8 cellular contexts compared by ENCODE assay signal in the genomic region with DNA sequence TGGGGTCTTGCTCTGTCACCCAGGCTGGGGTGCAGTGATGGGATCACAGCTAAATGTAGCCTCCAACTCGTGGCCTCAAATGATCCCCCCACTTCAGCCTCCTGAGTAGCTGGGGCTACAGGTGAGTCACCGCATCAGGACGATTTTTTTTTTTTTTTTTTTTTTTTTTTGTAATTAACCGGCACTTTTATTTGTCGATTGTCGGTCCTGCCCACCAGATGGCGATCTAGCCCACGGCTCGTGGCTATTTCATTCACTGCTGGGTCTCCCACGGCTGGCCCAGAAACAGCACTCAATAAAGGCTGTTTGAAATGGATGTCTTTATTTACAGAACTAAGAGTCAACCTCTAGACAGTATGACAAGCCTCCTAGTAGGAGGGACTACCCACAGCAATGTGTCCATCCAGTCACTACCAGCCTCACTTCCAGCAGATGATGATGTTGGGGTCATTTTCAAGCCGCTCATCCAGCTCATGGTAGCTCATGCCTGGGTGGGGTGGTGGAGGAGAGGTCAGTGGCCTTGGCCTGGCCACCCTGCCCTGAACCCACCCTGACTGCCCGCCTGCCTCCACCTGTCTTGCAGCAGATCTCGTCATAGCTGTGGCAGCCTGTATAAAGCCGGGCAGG. TPM values are rescaled to one million over a fixed set of nuclear protein-coding genes. Genes with fewer than 3 reads are reported as not detected.
DNase-seq lines count a peak whose midpoint lies in the region; ATAC-seq and TF ChIP-seq lines count a peak whose summit lies in the region.

No MANE protein-coding gene starts in this region.

- no peaks in the 10 kb centered on the region for H4K20me1 ChIP-seq in SU-DHL-6 (ENCODE audit: low read depth, low read length)
- H4K20me1 ChIP-seq in smooth muscle cell (ENCODE audit: low read depth): no peaks in the 10 kb centered on the region

- H3K27ac Mint-ChIP-seq in activated naive CD8-positive, alpha-beta T cell: peak overlapping the region; percentile 66

- H3K9me3 Mint-ChIP-seq in activated naive CD8-positive, alpha-beta T cell (ENCODE audit: low read depth): no peaks in the 10 kb centered on the region

- WGBS in smooth muscle cell (ENCODE audit: low lambda C conversion rate): 24% methylated on average over 13 of the region's 14 CpGs

- DNase-seq in DMS79 treated with DMSO at 0.1 percent for 48 hours (lab: John Stamatoyannopoulos, UW): peak; percentile 31
- peak; percentile 61 for DNase-seq in left ventricle myocardium inferior
- DNase-seq in smooth muscle cell (lab: John Stamatoyannopoulos, UW; ENCODE audit: unreplicated experiment): peak; percentile 20

- no peaks in the 10 kb centered on the region for H3K9me3 ChIP-seq in SU-DHL-6 (ENCODE audit: insufficient read depth, low read length)
- H3K9me3 ChIP-seq in left ventricle myocardium inferior (replicated peaks): no peaks in the 10 kb centered on the region
- H3K9me3 ChIP-seq in smooth muscle cell (replicated peaks; ENCODE audit: low read depth): no peaks in the 10 kb centered on the region

- no peaks in the 10 kb centered on the region for H3K9me2 ChIP-seq in SU-DHL-6 (replicated peaks; ENCODE audit: insufficient read depth, low read length)

- H3K4me3 ChIP-seq in SU-DHL-6 (ENCODE audit: insufficient read depth, low read length, poor library complexity, severe bottlenecking): no peak overlapping the region
- no peak overlapping the region for H3K4me3 ChIP-seq in left ventricle myocardium inferior
- H3K4me3 ChIP-seq in smooth muscle cell: no peak overlapping the region

- peaks cover 60% of the 10 kb centered on the region for H3K4me1 Mint-ChIP-seq in activated naive CD8-positive, alpha-beta T cell (ENCODE audit: low read depth)

- no peaks in the 10 kb centered on the region for H3K27me3 ChIP-seq in SU-DHL-6 (ENCODE audit: low read length)
- no peaks in the 10 kb centered on the region for H3K27me3 ChIP-seq in left ventricle myocardium inferior (ENCODE audit: low read depth)
- no peaks in the 10 kb centered on the region for H3K27me3 ChIP-seq in smooth muscle cell (ENCODE audit: low read depth)

- H3K4me1 ChIP-seq in left ventricle myocardium inferior (peaks cover 44% of the 10 kb centered on the region), smooth muscle cell (ENCODE audit: low read depth) (peaks cover 18% of the 10 kb centered on the region)

- H3F3A ChIP-seq in SU-DHL-6 (ENCODE audit: insufficient read depth): no peaks in the 10 kb centered on the region
- peaks cover 9% of the 10 kb centered on the region for H3F3A ChIP-seq in smooth muscle cell (ENCODE audit: low read depth)

- H3K36me3 ChIP-seq in SU-DHL-6 (ENCODE audit: low read length): no peaks in the 10 kb centered on the region
- H3K36me3 ChIP-seq in left ventricle myocardium inferior: peaks cover 15% of the 10 kb centered on the region
- no peaks in the 10 kb centered on the region for H3K36me3 ChIP-seq in smooth muscle cell (ENCODE audit: low read depth)

- TF ChIP-seq CTCF in LNCAP (IDR thresholded peaks at IDR 0.05) (peak; percentile 62), SU-DHL-6 (IDR thresholded peaks at IDR 0.05; ENCODE audit: insufficient read depth, low read length, poor library complexity, severe bottlenecking) (peak; percentile 63), left ventricle myocardium inferior (IDR thresholded peaks at IDR 0.05; ENCODE audit: borderline replicate concordance) (peak; percentile 70), smooth muscle cell (IDR thresholded peaks at IDR 0.05; ENCODE audit: borderline replicate concordance, insufficient read depth, poor library complexity, severe bottlenecking) (peak; percentile 56)

- intact Hi-C loops in left ventricle myocardium inferior (cut with micrococcal nuclease): loop anchor here (5.0 kb wide), 1 partner anchor 195 kb away; no protein-coding TSS in a partner anchor

- no peak overlapping the region for H3K27ac ChIP-seq in SU-DHL-6 (ENCODE audit: low read depth, low read length)
- peak overlapping the region; percentile 16 for H3K27ac ChIP-seq in left ventricle myocardium inferior (replicated peaks)
- no peak overlapping the region for H3K27ac ChIP-seq in smooth muscle cell (ENCODE audit: low read depth)

- H3K4me2 ChIP-seq in SU-DHL-6 (ENCODE audit: low read depth, low read length, poor library complexity, severe bottlenecking) (no peak overlapping the region), smooth muscle cell (no peak overlapping the region)

- ATAC-seq in HG03045 (IDR thresholded peaks at IDR 0.05; ENCODE audit: unreplicated experiment) (no peak), GM18858 (IDR thresholded peaks at IDR 0.05; ENCODE audit: unreplicated experiment) (no peak)

- H3K36me3 Mint-ChIP-seq in activated naive CD8-positive, alpha-beta T cell: no peaks in the 10 kb centered on the region

- H3K79me2 ChIP-seq in SU-DHL-6 (ENCODE audit: insufficient read depth, low read length) (peaks cover 16% of the 10 kb centered on the region), smooth muscle cell (ENCODE audit: low read depth) (peaks cover 22% of the 10 kb centered on the region)

- H2AFZ ChIP-seq in SU-DHL-6 (ENCODE audit: low read depth, low read length, severe bottlenecking) (no peak overlapping the region), smooth muscle cell (ENCODE audit: low read depth) (no peak overlapping the region)

- H3K4me3 Mint-ChIP-seq in activated naive CD8-positive, alpha-beta T cell: peak overlapping the region; percentile 52

- H3K9ac ChIP-seq in SU-DHL-6 (ENCODE audit: low read length): no peak overlapping the region
- H3K9ac ChIP-seq in smooth muscle cell (ENCODE audit: low read depth): no peak overlapping the region

- H3K27me3 Mint-ChIP-seq in activated naive CD8-positive, alpha-beta T cell: no peaks in the 10 kb centered on the region

RNA-seq across cellular contexts. Expression of gene ZMYND10, which starts 1.8 kb away (rescaled TPM):
- total RNA-seq in left ventricle myocardium inferior (not detected), smooth muscle cell (0.27 and 1.4 TPM in 2 replicates)
- polyA plus RNA-seq in smooth muscle cell: 0.21 and 1.7 TPM in 2 replicates

RNA-seq across cellular contexts. Expression of gene NPRL2, which starts 3.3 kb away (rescaled TPM):
- 16.4 TPM for total RNA-seq in left ventricle myocardium inferior
- total RNA-seq in smooth muscle cell: 18.0 and 25.1 TPM in 2 replicates
- polyA plus RNA-seq in smooth muscle cell: 29.3 and 39.7 TPM in 2 replicates

RNA-seq across cellular contexts. Expression of gene CYB561D2, which starts 3.4 kb away (rescaled TPM):
- total RNA-seq in left ventricle myocardium inferior (7.0 TPM), smooth muscle cell (15.1 and 21.6 TPM in 2 replicates)
- polyA plus RNA-seq in smooth muscle cell: 22.6 and 30.7 TPM in 2 replicates

RNA-seq across cellular contexts. Expression of gene RASSF1, which starts 6.7 kb away (rescaled TPM):
- total RNA-seq in left ventricle myocardium inferior: 11.4 TPM
- total RNA-seq in smooth muscle cell: 25.3 and 27.6 TPM in 2 replicates
- 58.5 and 62.2 TPM in 2 replicates for polyA plus RNA-seq in smooth muscle cell

RNA-seq across cellular contexts. Expression of gene TMEM115, which starts 12.0 kb away (rescaled TPM):
- 23.5 TPM for total RNA-seq in left ventricle myocardium inferior
- 33.6 and 42.7 TPM in 2 replicates for total RNA-seq in smooth muscle cell
- 53.2 and 56.6 TPM in 2 replicates for polyA plus RNA-seq in smooth muscle cell
